In the genomic region with DNA sequence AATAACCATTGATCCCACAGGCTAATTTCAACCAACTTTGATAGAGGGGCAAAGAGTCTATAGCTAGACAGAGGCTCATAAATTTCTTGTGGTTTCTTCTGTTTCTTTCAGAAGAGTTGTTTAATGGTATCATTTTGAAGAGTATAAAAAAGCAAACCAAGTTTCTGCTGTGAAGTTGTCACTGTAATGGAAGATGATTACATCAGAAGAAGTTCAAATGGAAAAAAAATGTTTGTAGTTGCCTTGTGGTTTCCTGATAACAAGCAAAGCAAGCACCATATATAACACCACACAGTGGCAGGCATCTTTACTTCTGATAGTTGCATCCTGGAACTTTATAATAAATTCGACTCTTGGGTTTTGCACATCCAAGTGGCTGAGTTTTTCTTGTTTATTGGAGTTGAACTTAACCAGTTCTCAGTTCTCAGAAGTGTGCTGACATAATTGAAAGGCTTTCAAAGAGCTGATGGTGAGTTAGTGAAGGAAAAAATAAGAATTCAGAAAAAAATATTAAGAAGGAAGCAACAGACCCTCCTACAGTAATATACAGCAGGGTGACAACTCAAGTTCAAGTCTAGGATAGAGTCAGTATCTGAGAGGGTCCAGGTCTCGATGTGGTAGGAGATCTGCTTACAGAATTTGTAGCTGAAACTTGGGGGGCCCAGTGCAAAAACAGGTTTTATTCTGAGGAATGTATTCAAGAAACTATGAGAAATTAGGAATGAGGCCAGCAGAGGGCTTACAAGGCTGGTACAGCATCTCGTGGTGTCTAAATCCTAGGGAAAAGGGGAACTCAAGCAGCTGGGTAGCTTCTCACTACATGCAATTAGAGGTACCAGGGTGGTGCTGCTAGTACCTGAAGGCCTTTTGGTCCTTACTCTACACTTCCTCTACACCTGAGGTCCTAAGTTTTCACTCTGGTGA, we compare ENCODE assay signal across 12 cellular contexts.
DNase-seq lines count a peak whose midpoint lies in the region; TF ChIP-seq lines count a peak whose summit lies in the region.
"Had no signal": no experiment of that assay in that cellular context is flagged by ENCODE, and none has a peak within 500 bp of the region (broad histone marks: within the 10 kb centered on the region; RNA-seq: fewer than 3 reads in every experiment).

No MANE protein-coding gene starts in this region.

- H3K9me3 Mint-ChIP-seq in activated naive CD4-positive, alpha-beta T cell treated with anti-CD3 and anti-CD28 coated beads for 36 hours = no peaks in the 10 kb centered on the region
- no peaks in the 10 kb centered on the region for H3K9me3 Mint-ChIP-seq in activated naive CD8-positive, alpha-beta T cell treated with anti-CD3 and anti-CD28 coated beads for 36 hours
- H3K9me3 Mint-ChIP-seq: activated B cell treated with CpG ODN at 0.5 μM for 24 hours had no signal

- no peak for DNase-seq in activated naive CD4-positive, alpha-beta T cell treated with anti-CD3 and anti-CD28 coated beads for 36 hours
- DNase-seq in activated naive CD4-positive, alpha-beta T cell treated with Interleukin-2 at 50 U/mL for 16 hours = no peak
- peak; percentile 19 to 21 for DNase-seq in NOMO-1 (lab: John Stamatoyannopoulos, UW; ENCODE audit: unreplicated experiment in 2 of 2)
- DNase-seq in activated naive CD8-positive, alpha-beta T cell treated with anti-CD3 and anti-CD28 coated beads for 36 hours = no peak
- DNase-seq in retinal pigment epithelial cell (ENCODE audit: low read depth) = peak; percentile 37
- DNase-seq in NCI-H345 treated with DMSO at 0.1 percent for 48 hours (lab: John Stamatoyannopoulos, UW; ENCODE audit: unreplicated experiment) = no peak
- DNase-seq in dermis blood vessel endothelial cell = no peak
- DNase-seq in substantia nigra (lab: John Stamatoyannopoulos, UW) = no peak
- DNase-seq: activated B cell treated with CpG ODN at 0.5 μM for 24 hours, amygdala had no signal

- H3K4me3 Mint-ChIP-seq in activated naive CD4-positive, alpha-beta T cell treated with anti-CD3 and anti-CD28 coated beads for 36 hours = no peak overlapping the region
- peak overlapping the region; percentile 11 for H3K4me3 Mint-ChIP-seq in activated naive CD8-positive, alpha-beta T cell treated with anti-CD3 and anti-CD28 coated beads for 36 hours
- H3K4me3 Mint-ChIP-seq: activated B cell treated with CpG ODN at 0.5 μM for 24 hours had no signal

- no peak overlapping the region for H3K27ac ChIP-seq in substantia nigra (ENCODE audit: low read depth, low read length, poor library complexity, severe bottlenecking)
- H3K27ac ChIP-seq: epithelial cell of prostate, skin epidermis had no signal

- peak; percentile 46 for TF ChIP-seq CTCF in retinal pigment epithelial cell (conservative IDR thresholded peaks at IDR 0.05; ENCODE audit: low read depth, low read length)

- H3K27ac Mint-ChIP-seq in activated naive CD4-positive, alpha-beta T cell treated with anti-CD3 and anti-CD28 coated beads for 36 hours = peak overlapping the region; percentile 50
- H3K27ac Mint-ChIP-seq in activated naive CD8-positive, alpha-beta T cell treated with anti-CD3 and anti-CD28 coated beads for 36 hours = peak overlapping the region; percentile 62
- H3K27ac Mint-ChIP-seq: activated B cell treated with CpG ODN at 0.5 μM for 24 hours had no signal

- H3K36me3 Mint-ChIP-seq in activated naive CD4-positive, alpha-beta T cell treated with anti-CD3 and anti-CD28 coated beads for 36 hours (ENCODE audit: low read depth) = no peaks in the 10 kb centered on the region
- no peaks in the 10 kb centered on the region for H3K36me3 Mint-ChIP-seq in activated naive CD8-positive, alpha-beta T cell treated with anti-CD3 and anti-CD28 coated beads for 36 hours

- intact Hi-C loops in activated naive CD4-positive, alpha-beta T cell treated with anti-CD3 and anti-CD28 coated beads for 36 hours (cut with micrococcal nuclease) = loop anchor here (5.0 kb wide), 1 partner anchor 386 kb away; a partner anchor contains a TSS

- H3K4me3 ChIP-seq in retinal pigment epithelial cell (ENCODE audit: low read length) = no peak overlapping the region
- H3K4me3 ChIP-seq: skin epidermis had no signal

- peaks cover 33% of the 10 kb centered on the region for H3K4me1 Mint-ChIP-seq in activated naive CD4-positive, alpha-beta T cell treated with anti-CD3 and anti-CD28 coated beads for 36 hours (ENCODE audit: low read depth)
- H3K4me1 Mint-ChIP-seq in activated naive CD8-positive, alpha-beta T cell treated with anti-CD3 and anti-CD28 coated beads for 36 hours = peaks cover 33% of the 10 kb centered on the region
- H3K4me1 Mint-ChIP-seq: activated B cell treated with CpG ODN at 0.5 μM for 24 hours had no signal

- no peaks in the 10 kb centered on the region for H3K27me3 Mint-ChIP-seq in activated naive CD4-positive, alpha-beta T cell treated with anti-CD3 and anti-CD28 coated beads for 36 hours (ENCODE audit: low read depth)
- H3K27me3 Mint-ChIP-seq in activated naive CD8-positive, alpha-beta T cell treated with anti-CD3 and anti-CD28 coated beads for 36 hours = no peaks in the 10 kb centered on the region
- H3K27me3 Mint-ChIP-seq: activated B cell treated with CpG ODN at 0.5 μM for 24 hours had no signal

- CTCF ChIA-PET in activated naive CD4-positive, alpha-beta T cell treated with anti-CD3 and anti-CD28 coated beads for 36 hours (lab: Charles Lee) = interaction anchor here (0.6 to 1.2 kb wide), 2 partner anchors 9 to 212 kb away, joined by 3 to 4 read pairs; no protein-coding TSS in a partner anchor

Comparison
In these comparisons a context has a peak if more than half of its experiments do, and no peak if none do; other contexts are left out.
1. DNase-seq: peak in NOMO-1 (2 of 2) and retinal pigment epithelial cell (single experiment); none in activated naive CD4-positive, alpha-beta T cell treated with anti-CD3 and anti-CD28 coated beads for 36 hours (single experiment), activated naive CD4-positive, alpha-beta T cell treated with Interleukin-2 at 50 U/mL for 16 hours (single experiment), activated naive CD8-positive, alpha-beta T cell treated with anti-CD3 and anti-CD28 coated beads for 36 hours (single experiment), NCI-H345 treated with DMSO at 0.1 percent for 48 hours (single experiment), dermis blood vessel endothelial cell (single experiment) and substantia nigra (0 of 49).